In genomic region chr9:113678874-113679273, GRCh38 we compare ENCODE assay signal across 22 cellular contexts.
"Had no signal": no experiment of that assay in that cellular context is flagged by ENCODE, and none has a peak within 500 bp of the region (broad histone marks: within the 10 kb centered on the region; RNA-seq: fewer than 3 reads in every experiment).

No MANE protein-coding gene starts in this region.

- H3K9me3 Mint-ChIP-seq: naive thymus-derived CD8-positive, alpha-beta T cell; neural crest cell; stimulated activated naive CD8-positive, alpha-beta T cell treated with anti-CD3 and anti-CD28 coated beads, Interleukin-15, amount 100 ng/mL, for 72 hours had no signal

- FAIRE-seq: colon, frontal cortex, kidney, pancreas had no signal

- H3K4me3 Mint-ChIP-seq: naive thymus-derived CD8-positive, alpha-beta T cell; neural crest cell; stimulated activated naive CD8-positive, alpha-beta T cell treated with anti-CD3 and anti-CD28 coated beads, Interleukin-15, amount 100 ng/mL, for 72 hours had no signal

- H3K27me3 ChIP-seq: left lung, pancreas had no signal

- H3K36me3 ChIP-seq: left lung, neutrophil, pancreas, suprapubic skin, transverse colon had no signal

- H3K9me3 ChIP-seq: left lung, neutrophil, pancreas, suprapubic skin, transverse colon had no signal

- H3K4me1 ChIP-seq: transverse colon had no signal

- H3K4me3 ChIP-seq: dorsolateral prefrontal cortex, left lung, pancreas, smooth muscle cell, suprapubic skin, transverse colon had no signal

- H3K27ac ChIP-seq: dorsolateral prefrontal cortex, left lung, neutrophil, pancreas, suprapubic skin, transverse colon had no signal

- H3K4me2 ChIP-seq: smooth muscle cell had no signal

- H3K36me3 Mint-ChIP-seq: naive thymus-derived CD8-positive, alpha-beta T cell had no signal

- H3K27ac Mint-ChIP-seq: naive thymus-derived CD8-positive, alpha-beta T cell; progenitor cell of endocrine pancreas; stimulated activated naive CD8-positive, alpha-beta T cell treated with anti-CD3 and anti-CD28 coated beads, Interleukin-15, amount 100 ng/mL, for 72 hours had no signal

- DNase-seq: dorsolateral prefrontal cortex; effector CD4-positive, alpha-beta T cell; head of caudate nucleus; kidney; left cardiac atrium; left lung; naive thymus-derived CD8-positive, alpha-beta T cell; pancreas; stimulated activated CD4-positive, alpha-beta T cell treated with anti-CD3 and anti-CD28 coated beads, Interleukin-12 subunit alpha, Interleukin-12 subunit beta, amount 100 ng/mL, for 4 hours; stimulated activated CD4-positive, alpha-beta T cell treated with anti-CD3 and anti-CD28 coated beads, Interleukin-1b, Interleukin-23, amount 100 ng/mL, for 48 hours; stimulated activated CD4-positive, alpha-beta T cell treated with anti-CD3 and anti-CD28 coated beads, Interleukin-4, amount 100 ng/mL, for 1 hour; stimulated activated CD8-positive, alpha-beta memory T cell treated with anti-CD3 and anti-CD28 coated beads, Interleukin-4, amount 100 ng/mL, for 48 hours; stimulated activated naive CD4-positive, alpha-beta T cell; stimulated activated naive CD8-positive, alpha-beta T cell treated with anti-CD3 and anti-CD28 coated beads, Interleukin-15, amount 100 ng/mL, for 72 hours; transverse colon had no signal
